Comparison of ENCODE assay signal across 20 cellular contexts in genomic region chr15:85805392-85805791, GRCh38.
"Had no signal": no experiment of that assay in that cellular context is flagged by ENCODE, and none has a peak within 500 bp of the region (broad histone marks: within the 10 kb centered on the region; RNA-seq: fewer than 3 reads in every experiment).

No MANE protein-coding gene starts in this region.

- H3K27ac Mint-ChIP-seq: effector memory CD8-positive, alpha-beta T cell; immature natural killer cell; memory B cell; naive B cell had no signal

- H3K4me3 ChIP-seq: esophagus muscularis mucosa, gastrocnemius medialis, heart right ventricle, left ventricle myocardium inferior, lower lobe of right lung, psoas muscle, skin epidermis, stomach, thoracic aorta, transverse colon had no signal

- H3K4me1 Mint-ChIP-seq: immature natural killer cell had no signal

- H3K27me3 ChIP-seq: esophagus muscularis mucosa, gastrocnemius medialis, heart right ventricle, neutrophil, stomach, transverse colon had no signal

- H3K9me3 Mint-ChIP-seq: effector memory CD8-positive, alpha-beta T cell; memory B cell had no signal

- H3K9me3 ChIP-seq: esophagus muscularis mucosa, gastrocnemius medialis, heart right ventricle, left ventricle myocardium inferior, lower lobe of right lung, neutrophil, psoas muscle, stomach, thoracic aorta, transverse colon had no signal

- H3K27ac ChIP-seq: epithelial cell of prostate, esophagus muscularis mucosa, gastrocnemius medialis, heart right ventricle, left ventricle myocardium inferior, lower lobe of right lung, neutrophil, psoas muscle, skin epidermis, stomach, thoracic aorta, transverse colon had no signal

- H3K4me3 Mint-ChIP-seq: effector memory CD8-positive, alpha-beta T cell; immature natural killer cell; memory B cell; naive B cell had no signal

- DNase-seq: effector memory CD8-positive, alpha-beta T cell; gastrocnemius medialis; heart right ventricle; immature natural killer cell; left ventricle myocardium inferior; lower lobe of right lung; midbrain; naive B cell; psoas muscle; stimulated activated CD4-positive, alpha-beta T cell treated with anti-CD3 and anti-CD28 coated beads, Interleukin-2, amount 100 ng/mL, for 24 hours; stimulated activated CD4-positive, alpha-beta T cell treated with anti-CD3 and anti-CD28 coated beads, Interleukin-4, amount 100 ng/mL, for 4 hours; stimulated activated naive CD4-positive, alpha-beta T cell; stomach; transverse colon had no signal

- H3K4me1 ChIP-seq: psoas muscle had no signal

- H3K36me3 Mint-ChIP-seq: immature natural killer cell, memory B cell, naive B cell had no signal

- H3K36me3 ChIP-seq: esophagus muscularis mucosa, gastrocnemius medialis, heart right ventricle, left ventricle myocardium inferior, lower lobe of right lung, neutrophil, stomach, thoracic aorta, transverse colon had no signal
